In the genomic region with DNA sequence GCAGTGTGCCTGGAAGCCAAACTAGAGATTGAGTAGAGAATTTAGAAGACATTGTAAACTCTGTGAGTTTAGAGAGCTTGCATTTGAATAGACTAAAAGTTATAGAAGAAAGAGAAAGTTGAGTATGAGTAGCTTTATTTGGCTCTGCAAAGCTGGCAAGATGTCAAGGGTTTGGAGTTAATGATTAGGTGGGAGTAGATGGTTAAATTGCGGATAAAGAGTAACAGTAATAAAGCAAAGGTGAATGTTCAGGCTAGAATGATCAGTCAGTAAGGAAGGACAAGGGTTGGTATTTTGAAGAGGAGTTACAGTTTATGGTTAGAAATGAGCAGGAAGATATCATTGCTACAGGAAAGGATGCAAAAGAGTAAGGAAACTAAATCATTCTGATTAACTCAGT, we compare ENCODE assay signal across 21 cellular contexts. TPM values are rescaled to one million over a fixed set of nuclear protein-coding genes. Genes with fewer than 3 reads are reported as not detected.
DNase-seq lines count a peak whose midpoint lies in the region; ATAC-seq lines count a peak whose summit lies in the region.
"Had no signal": no experiment of that assay in that cellular context is flagged by ENCODE, and none has a peak within 500 bp of the region (broad histone marks: within the 10 kb centered on the region; RNA-seq: fewer than 3 reads in every experiment).

No MANE protein-coding gene starts in this region.

- H3K4me2 ChIP-seq in mesenchymal stem cell (ENCODE audit: low read length, poor library complexity, severe bottlenecking), result no peak overlapping the region
- H3K4me2 ChIP-seq: SK-N-SH had no signal

- H3K27me3 ChIP-seq in mesenchymal stem cell (ENCODE audit: control insufficient read depth in 1 of 2, insufficient read depth in 1 of 2, low read length in 2 of 2), result no peaks in the 10 kb centered on the region
- H3K27me3 ChIP-seq: MG63, ovary, sigmoid colon, thyroid gland had no signal

- H4K8ac ChIP-seq in mesenchymal stem cell (ENCODE audit: low read length), result no peak overlapping the region

- H2BK120ac ChIP-seq in mesenchymal stem cell (ENCODE audit: low read depth, low read length), result no peak overlapping the region

- DNase-seq in HuH-7 (ENCODE audit: low spot score) (peak; percentile 25), glomerular visceral epithelial cell (ENCODE audit: extremely low spot score) (peak; percentile 55), mesenchymal stem cell (no peak), nucleus accumbens (lab: John Stamatoyannopoulos, UW) (no peak)
- DNase-seq: activated CD4-positive, alpha-beta T cell treated with anti-CD3 and anti-CD28 coated beads, Interleukin-2, amount 50 U/mL, for 1 hour; CD8-positive, alpha-beta T cell; cortex of kidney; H9; MG63; naive thymus-derived CD8-positive, alpha-beta T cell; NCI-H1417 treated with DMSO at 0.1 percent for 48 hours; NCI-H2081 treated with DMSO at 0.1 percent for 48 hours; NCI-H82; ovary; sigmoid colon; SK-N-SH; thyroid gland had no signal

- H3K23ac ChIP-seq in mesenchymal stem cell (ENCODE audit: low read length in 2 of 2), result no peak overlapping the region

- H3K9me3 ChIP-seq in mesenchymal stem cell (ENCODE audit: control insufficient read depth, low read length), result no peaks in the 10 kb centered on the region
- H3K9me3 ChIP-seq: MG63, ovary, sigmoid colon, SK-N-SH, thyroid gland had no signal

- no peak overlapping the region for H3K4ac ChIP-seq in mesenchymal stem cell (ENCODE audit: low read depth in 1 of 2, low read length in 2 of 2)

- no peak overlapping the region for H2AFZ ChIP-seq in mesenchymal stem cell (ENCODE audit: low read depth, low read length)

- H4K91ac ChIP-seq in mesenchymal stem cell (ENCODE audit: low read length), result no peak overlapping the region

- H3K36me3 ChIP-seq in mesenchymal stem cell (ENCODE audit: control insufficient read depth in 1 of 2, insufficient read depth in 2 of 2, low read depth in 1 of 2, low read length in 2 of 2), result no peaks in the 10 kb centered on the region
- H3K36me3 ChIP-seq: MG63, ovary, sigmoid colon, thyroid gland had no signal

- peak overlapping the region; percentile 35 for H3K27ac ChIP-seq in mesenchymal stem cell (ENCODE audit: low read length, poor library complexity, severe bottlenecking)
- H3K27ac ChIP-seq: ovary, sigmoid colon, thyroid gland, VCaP had no signal

- no peak overlapping the region for H3K18ac ChIP-seq in mesenchymal stem cell (ENCODE audit: low read depth in 1 of 2, low read length in 2 of 2)

- no peak overlapping the region for H3K14ac ChIP-seq in mesenchymal stem cell (ENCODE audit: low read length in 2 of 2)

- H2BK12ac ChIP-seq in mesenchymal stem cell (ENCODE audit: low read length in 2 of 2), result no peak overlapping the region

- no peak overlapping the region for H3K4me3 ChIP-seq in mesenchymal stem cell (ENCODE audit: insufficient read depth in 1 of 2, low read depth in 1 of 2, low read length in 2 of 2)
- H3K4me3 ChIP-seq: MG63, ovary, sigmoid colon, thyroid gland had no signal

- 94% methylated on average over 1 of the region's 1 CpG for WGBS in mesenchymal stem cell

- H3K79me1 ChIP-seq in mesenchymal stem cell (replicated peaks; ENCODE audit: low read length, poor library complexity, severe bottlenecking), result no peaks in the 10 kb centered on the region

- no peak overlapping the region for H2BK5ac ChIP-seq in mesenchymal stem cell (ENCODE audit: low read depth, low read length, poor library complexity, severe bottlenecking)

- peaks cover 3% of the 10 kb centered on the region for H3K4me1 ChIP-seq in mesenchymal stem cell (ENCODE audit: control insufficient read depth, insufficient read depth, low read depth, low read length)

- H2BK15ac ChIP-seq in mesenchymal stem cell (ENCODE audit: low read depth, poor library complexity, severe bottlenecking), result no peak overlapping the region

- H2AK5ac ChIP-seq in mesenchymal stem cell (ENCODE audit: low read length, severe bottlenecking), result no peak overlapping the region

- no peak overlapping the region for H3K9ac ChIP-seq in mesenchymal stem cell (ENCODE audit: low read length)
- H3K9ac ChIP-seq: SK-N-SH had no signal

- ATAC-seq in HG03097 (IDR thresholded peaks at IDR 0.05; ENCODE audit: low FRiP score, unreplicated experiment) (no peak), HG03460 (IDR thresholded peaks at IDR 0.05; ENCODE audit: unreplicated experiment) (no peak), HG02798 (IDR thresholded peaks at IDR 0.05; ENCODE audit: poor library complexity, unreplicated experiment) (no peak)
- ATAC-seq: CD8-positive, alpha-beta T cell; naive thymus-derived CD8-positive, alpha-beta T cell had no signal

RNA-seq across cellular contexts. Expression of gene PPM1A, which starts 5.2 kb away (rescaled TPM):
- 27.2 TPM for polyA plus RNA-seq in mesenchymal stem cell (2013, experiment 1 of 2)
- polyA plus RNA-seq in mesenchymal stem cell (2013, experiment 2 of 2), result 27.7 TPM

Comparison
In these comparisons a context has a peak if more than half of its experiments do, and no peak if none do; other contexts are left out.
1. DNase-seq: peak in HuH-7 (single experiment) and glomerular visceral epithelial cell (single experiment); none in mesenchymal stem cell (single experiment) and nucleus accumbens (0 of 56).